In the genomic region with DNA sequence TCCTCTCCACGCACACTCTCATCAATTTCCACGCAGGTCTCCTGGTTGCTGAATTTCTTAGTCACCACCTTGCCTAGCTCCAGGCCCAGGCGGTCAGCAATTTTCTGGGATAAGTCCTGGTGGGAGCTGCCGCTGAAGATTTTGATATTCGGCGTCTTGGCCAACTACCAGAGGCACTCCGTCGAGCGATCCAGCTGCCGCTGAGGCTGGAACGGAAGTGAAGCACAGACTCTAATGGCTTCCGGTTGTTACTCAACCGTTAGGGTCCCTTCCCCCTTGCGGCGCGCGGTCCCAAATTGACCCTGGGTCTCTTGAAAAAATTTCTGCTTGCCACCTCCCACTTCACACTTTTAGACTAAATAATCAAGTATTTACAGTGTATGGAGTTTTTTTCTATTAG, we compare ENCODE assay signal across 4 cellular contexts.
TF ChIP-seq lines count a peak whose summit lies in the region.

A gene (minus strand): TSS at position 219 of the 400 bp plus-strand sequence.

TF ChIP-seq in SK-N-SH, 30 proteins besides CTCF, POLR2A, EP300 and RAD21 (continues in another document):
- TF ChIP-seq GABPA (IDR thresholded peaks at IDR 0.05; ENCODE audit: low read depth): no peak
- TF ChIP-seq, protein P1, sequence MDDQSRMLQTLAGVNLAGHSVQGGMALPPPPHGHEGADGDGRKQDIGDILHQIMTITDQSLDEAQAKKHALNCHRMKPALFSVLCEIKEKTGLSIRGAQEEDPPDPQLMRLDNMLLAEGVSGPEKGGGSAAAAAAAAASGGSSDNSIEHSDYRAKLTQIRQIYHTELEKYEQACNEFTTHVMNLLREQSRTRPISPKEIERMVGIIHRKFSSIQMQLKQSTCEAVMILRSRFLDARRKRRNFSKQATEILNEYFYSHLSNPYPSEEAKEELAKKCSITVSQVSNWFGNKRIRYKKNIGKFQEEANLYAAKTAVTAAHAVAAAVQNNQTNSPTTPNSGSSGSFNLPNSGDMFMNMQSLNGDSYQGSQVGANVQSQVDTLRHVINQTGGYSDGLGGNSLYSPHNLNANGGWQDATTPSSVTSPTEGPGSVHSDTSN (IDR thresholded peaks at IDR 0.05): no peak
- no peak for TF ChIP-seq JUND (IDR thresholded peaks at IDR 0.05)
- TF ChIP-seq MXI1 (IDR thresholded peaks at IDR 0.05; ENCODE audit: low read depth, low read length): no peak
- TF ChIP-seq EZH2phosphoT487 (IDR thresholded peaks at IDR 0.05; ENCODE audit: borderline replicate concordance, low read depth): no peak
- no peak for TF ChIP-seq FOXJ3 (CRISPR knock-in tag; IDR thresholded peaks at IDR 0.05)
- TF ChIP-seq RCOR1 (IDR thresholded peaks at IDR 0.05; ENCODE audit: low read length): no peak
- TF ChIP-seq RXRA (IDR thresholded peaks at IDR 0.05; ENCODE audit: borderline replicate concordance, low read depth): no peak
- TF ChIP-seq, protein P2, sequence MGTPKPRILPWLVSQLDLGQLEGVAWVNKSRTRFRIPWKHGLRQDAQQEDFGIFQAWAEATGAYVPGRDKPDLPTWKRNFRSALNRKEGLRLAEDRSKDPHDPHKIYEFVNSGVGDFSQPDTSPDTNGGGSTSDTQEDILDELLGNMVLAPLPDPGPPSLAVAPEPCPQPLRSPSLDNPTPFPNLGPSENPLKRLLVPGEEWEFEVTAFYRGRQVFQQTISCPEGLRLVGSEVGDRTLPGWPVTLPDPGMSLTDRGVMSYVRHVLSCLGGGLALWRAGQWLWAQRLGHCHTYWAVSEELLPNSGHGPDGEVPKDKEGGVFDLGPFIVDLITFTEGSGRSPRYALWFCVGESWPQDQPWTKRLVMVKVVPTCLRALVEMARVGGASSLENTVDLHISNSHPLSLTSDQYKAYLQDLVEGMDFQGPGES (IDR thresholded peaks at IDR 0.05; ENCODE audit: low read depth, low read length): no peak

TF ChIP-seq in SK-N-SH treated with all-trans-retinoic acid at 6 μM for 48 hours, 23 proteins besides CTCF, POLR2A, EP300 and RAD21:
- no peak for TF ChIP-seq ZNF8 (CRISPR knock-in tag; IDR thresholded peaks at IDR 0.05)
- no peak for TF ChIP-seq PPARA (CRISPR knock-in tag; IDR thresholded peaks at IDR 0.05; ENCODE audit: borderline replicate concordance)
- TF ChIP-seq, protein P3, sequence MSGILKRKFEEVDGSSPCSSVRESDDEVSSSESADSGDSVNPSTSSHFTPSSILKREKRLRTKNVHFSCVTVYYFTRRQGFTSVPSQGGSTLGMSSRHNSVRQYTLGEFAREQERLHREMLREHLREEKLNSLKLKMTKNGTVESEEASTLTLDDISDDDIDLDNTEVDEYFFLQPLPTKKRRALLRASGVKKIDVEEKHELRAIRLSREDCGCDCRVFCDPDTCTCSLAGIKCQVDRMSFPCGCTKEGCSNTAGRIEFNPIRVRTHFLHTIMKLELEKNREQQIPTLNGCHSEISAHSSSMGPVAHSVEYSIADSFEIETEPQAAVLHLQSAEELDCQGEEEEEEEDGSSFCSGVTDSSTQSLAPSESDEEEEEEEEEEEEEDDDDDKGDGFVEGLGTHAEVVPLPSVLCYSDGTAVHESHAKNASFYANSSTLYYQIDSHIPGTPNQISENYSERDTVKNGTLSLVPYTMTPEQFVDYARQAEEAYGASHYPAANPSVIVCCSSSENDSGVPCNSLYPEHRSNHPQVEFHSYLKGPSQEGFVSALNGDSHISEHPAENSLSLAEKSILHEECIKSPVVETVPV (CRISPR knock-in tag; IDR thresholded peaks at IDR 0.05): no peak
- no peak for TF ChIP-seq ZFP30 (CRISPR knock-in tag; IDR thresholded peaks at IDR 0.05)
- no peak for TF ChIP-seq BACH2 (CRISPR knock-in tag; IDR thresholded peaks at IDR 0.05; ENCODE audit: borderline replicate concordance)
- TF ChIP-seq GLIS3 (CRISPR knock-in tag; IDR thresholded peaks at IDR 0.05): no peak

TF ChIP-seq in K562, 482 proteins besides CTCF, POLR2A, EP300 and RAD21:
- peak; percentile 53; the same call in 1 of the 2 replicates for TF ChIP-seq GABPA (tag; conservative IDR thresholded peaks at IDR 0.05; ENCODE audit: low read depth)
- TF ChIP-seq, protein P4, sequence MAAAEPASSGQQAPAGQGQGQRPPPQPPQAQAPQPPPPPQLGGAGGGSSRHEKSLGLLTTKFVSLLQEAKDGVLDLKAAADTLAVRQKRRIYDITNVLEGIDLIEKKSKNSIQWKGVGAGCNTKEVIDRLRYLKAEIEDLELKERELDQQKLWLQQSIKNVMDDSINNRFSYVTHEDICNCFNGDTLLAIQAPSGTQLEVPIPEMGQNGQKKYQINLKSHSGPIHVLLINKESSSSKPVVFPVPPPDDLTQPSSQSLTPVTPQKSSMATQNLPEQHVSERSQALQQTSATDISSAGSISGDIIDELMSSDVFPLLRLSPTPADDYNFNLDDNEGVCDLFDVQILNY (CRISPR knock-in tag; IDR thresholded peaks at IDR 0.05): no peak

TF ChIP-seq in WTC11, 78 proteins besides CTCF, POLR2A, EP300 and RAD21:
- TF ChIP-seq IRF2 (CRISPR knock-in tag; IDR thresholded peaks at IDR 0.05; ENCODE audit: borderline replicate concordance, low read depth) (no peak), FOXK1 (CRISPR knock-in tag; IDR thresholded peaks at IDR 0.05) (no peak), TP53 (CRISPR knock-in tag; IDR thresholded peaks at IDR 0.05) (no peak), ZNF396 (CRISPR knock-in tag; IDR thresholded peaks at IDR 0.05; ENCODE audit: borderline replicate concordance) (no peak), RORB (CRISPR knock-in tag; IDR thresholded peaks at IDR 0.05) (no peak)
- TF ChIP-seq, protein P5, sequence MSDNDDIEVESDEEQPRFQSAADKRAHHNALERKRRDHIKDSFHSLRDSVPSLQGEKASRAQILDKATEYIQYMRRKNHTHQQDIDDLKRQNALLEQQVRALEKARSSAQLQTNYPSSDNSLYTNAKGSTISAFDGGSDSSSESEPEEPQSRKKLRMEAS (CRISPR knock-in tag; IDR thresholded peaks at IDR 0.05): no peak
- TF ChIP-seq, protein P6, sequence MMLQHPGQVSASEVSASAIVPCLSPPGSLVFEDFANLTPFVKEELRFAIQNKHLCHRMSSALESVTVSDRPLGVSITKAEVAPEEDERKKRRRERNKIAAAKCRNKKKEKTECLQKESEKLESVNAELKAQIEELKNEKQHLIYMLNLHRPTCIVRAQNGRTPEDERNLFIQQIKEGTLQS (CRISPR knock-in tag; conservative IDR thresholded peaks at IDR 0.05): no peak
